In genomic region chr7:148028165-148028564, GRCh38 we compare ENCODE assay signal across 35 cellular contexts.
"Had no signal": no experiment of that assay in that cellular context is flagged by ENCODE, and none has a peak within 500 bp of the region (broad histone marks: within the 10 kb centered on the region; RNA-seq: fewer than 3 reads in every experiment).

No MANE protein-coding gene starts in this region.

- DNase-seq: Kasumi-1, MG63, MM.1S, NCI-H1048, NCI-H1092, NCI-H1092 treated with DMSO at 0.1 percent for 48 hours, NCI-H1105, NCI-H1105 treated with DMSO at 0.1 percent for 48 hours, NCI-H1417, NCI-H1417 treated with DMSO at 0.1 percent for 48 hours, NCI-H1436, NCI-H1436 treated with DMSO at 0.1 percent for 48 hours, NCI-H146, NCI-H1694, NCI-H1694 treated with DMSO at 0.1 percent for 48 hours, NCI-H187, NCI-H187 treated with DMSO at 0.1 percent for 48 hours, NCI-H1930, NCI-H2029, NCI-H2029 treated with DMSO at 0.1 percent for 48 hours, NCI-H2081, NCI-H2081 treated with DMSO at 0.1 percent for 48 hours, NCI-H2107, NCI-H2171, NCI-H2171 treated with DMSO at 0.1 percent for 48 hours, NCI-H2227 treated with DMSO at 0.1 percent for 48 hours, NCI-H226, NCI-H345, NCI-H446, NCI-H446 treated with DMSO at 0.1 percent for 48 hours, NCI-H510A, NCI-H510A treated with DMSO at 0.1 percent for 48 hours, NCI-H524, NCI-H524 treated with DMSO at 0.1 percent for 48 hours, NCI-H526 had no signal

- H3K27me3 ChIP-seq: MG63 had no signal

- H3K36me3 ChIP-seq: MG63 had no signal

- H3K9me3 ChIP-seq: MG63 had no signal

- H3K4me3 ChIP-seq: MG63 had no signal
